Comparison of ENCODE assay signal across 8 cellular contexts in genomic region chr19:17303167-17303939, GRCh38. TPM values are rescaled to one million over a fixed set of nuclear protein-coding genes. Genes with fewer than 3 reads are reported as not detected.
A peak's percentile ranks its signal among the peaks of the same experiment; 100 is the strongest.
DNase-seq lines count a peak whose midpoint lies in the region; ATAC-seq and TF ChIP-seq lines count a peak whose summit lies in the region.

TSS of gene ABHD8 (minus strand) at chr19:17303425. CDS start at chr19:17301616, 1,809 bp downstream.

- intact Hi-C loops in aorta (cut with DNase I) = loop anchor here in 1 of 2 donors (5.0 kb wide), 1 partner anchor 89 kb away; the partner anchor contains the start of gene CCDC194

- DNase-seq in GM13977 (ENCODE audit: low spot score) (peak; percentile 97), NCI-H187 (lab: John Stamatoyannopoulos, UW) (peak; percentile 51 to 77), T-helper 9 cell (peak; percentile 87), astrocyte of the hippocampus (ENCODE audit: low read depth, low spot score) (peak; percentile 98), hepatocyte (ENCODE audit: low spot score) (peak; percentile 98), renal cortical epithelial cell (ENCODE audit: low read depth) (peak; percentile 87), aorta (peak; percentile 98)

- H3K9me3 ChIP-seq in hepatocyte (ENCODE audit: low read depth) = no peaks in the 10 kb centered on the region
- H3K9me3 ChIP-seq in aorta (ENCODE audit: control insufficient read depth, low read length) = no peaks in the 10 kb centered on the region

- peaks cover 27% of the 10 kb centered on the region for H3K79me2 ChIP-seq in hepatocyte

- TF ChIP-seq CTCF in GM13977 (IDR thresholded peaks at IDR 0.05; ENCODE audit: extremely low read depth, insufficient read depth, missing control alignments) (peak; percentile 28), hepatocyte (IDR thresholded peaks at IDR 0.05; ENCODE audit: poor library complexity) (peak; percentile 52)

- H3K4me3 ChIP-seq in hepatocyte = peak within 1 kb of the TSS; percentile 94
- H3K4me3 ChIP-seq in aorta (ENCODE audit: low read length in 2 of 2) = peak within 1 kb of the TSS; percentile 31 to 49

- H2AFZ ChIP-seq in hepatocyte = peak within 1 kb of the TSS; percentile 79

- H4K20me1 ChIP-seq in hepatocyte (ENCODE audit: insufficient read depth, poor library complexity, severe bottlenecking) = no peaks in the 10 kb centered on the region

- H3K27ac ChIP-seq in hepatocyte (peak within 1 kb of the TSS; percentile 70), aorta (ENCODE audit: low read depth in 1 of 2, low read length in 2 of 2) (no peak within 1 kb of the TSS)

- peak within 1 kb of the TSS; percentile 98 for H3K4me2 ChIP-seq in hepatocyte

- ATAC-seq in HG02870 (IDR thresholded peaks at IDR 0.05; ENCODE audit: unreplicated experiment) = peak; percentile 62
- ATAC-seq in aorta (ENCODE audit: low FRiP score) = peak; percentile 89

- WGBS in hepatocyte (ENCODE audit: low lambda C conversion rate, missing lambda C conversion rate) = 3% methylated on average over 31 of the region's 52 CpGs
- WGBS in aorta, 2 donors = 1 to 2% methylated on average over 47 to 52 of the region's 52 CpGs

- no peaks in the 10 kb centered on the region for H3K9me2 ChIP-seq in hepatocyte (replicated peaks; ENCODE audit: insufficient read depth)

- in situ Hi-C loops in GM13977 (cut with MboI; ENCODE audit: low pct_unique_long_range_greater_than_20kb, low sequenced_read_pairs, unreplicated experiment) = no loop called here

- H3K4me1 ChIP-seq in hepatocyte (ENCODE audit: insufficient read depth) = peaks cover 18% of the 10 kb centered on the region
- no peaks in the 10 kb centered on the region for H3K4me1 ChIP-seq in aorta (ENCODE audit: control insufficient read depth in 1 of 2, insufficient read depth in 2 of 2, low read length in 2 of 2)

- H3K27me3 ChIP-seq in hepatocyte = no peaks in the 10 kb centered on the region
- H3K27me3 ChIP-seq in aorta (ENCODE audit: control insufficient read depth in 1 of 2, insufficient read depth in 2 of 2, low read length in 1 of 2) = no peaks in the 10 kb centered on the region

- H3K36me3 ChIP-seq in hepatocyte (replicated peaks; ENCODE audit: insufficient read depth, low read depth) = no peaks in the 10 kb centered on the region
- no peaks in the 10 kb centered on the region for H3K36me3 ChIP-seq in aorta (ENCODE audit: control insufficient read depth in 1 of 2, insufficient read depth in 2 of 2, low read length in 1 of 2)

RNA-seq across cellular contexts. Expression of gene ABHD8, which starts in this region (rescaled TPM):
- total RNA-seq in hepatocyte (12.9 and 15.9 TPM in 2 replicates), renal cortical epithelial cell (11.8 and 19.4 TPM in 2 replicates), aorta (10 to 100 TPM in 1 of 2 donors, 1 to 10 TPM in 1; 9.8 to 10.8 TPM)
- polyA plus RNA-seq in hepatocyte (17.6 and 19.3 TPM in 2 replicates), aorta (10 to 100 TPM; 10.8 to 11.6 TPM)
